ENCODE assay signal across 8 cellular contexts in the genomic region with DNA sequence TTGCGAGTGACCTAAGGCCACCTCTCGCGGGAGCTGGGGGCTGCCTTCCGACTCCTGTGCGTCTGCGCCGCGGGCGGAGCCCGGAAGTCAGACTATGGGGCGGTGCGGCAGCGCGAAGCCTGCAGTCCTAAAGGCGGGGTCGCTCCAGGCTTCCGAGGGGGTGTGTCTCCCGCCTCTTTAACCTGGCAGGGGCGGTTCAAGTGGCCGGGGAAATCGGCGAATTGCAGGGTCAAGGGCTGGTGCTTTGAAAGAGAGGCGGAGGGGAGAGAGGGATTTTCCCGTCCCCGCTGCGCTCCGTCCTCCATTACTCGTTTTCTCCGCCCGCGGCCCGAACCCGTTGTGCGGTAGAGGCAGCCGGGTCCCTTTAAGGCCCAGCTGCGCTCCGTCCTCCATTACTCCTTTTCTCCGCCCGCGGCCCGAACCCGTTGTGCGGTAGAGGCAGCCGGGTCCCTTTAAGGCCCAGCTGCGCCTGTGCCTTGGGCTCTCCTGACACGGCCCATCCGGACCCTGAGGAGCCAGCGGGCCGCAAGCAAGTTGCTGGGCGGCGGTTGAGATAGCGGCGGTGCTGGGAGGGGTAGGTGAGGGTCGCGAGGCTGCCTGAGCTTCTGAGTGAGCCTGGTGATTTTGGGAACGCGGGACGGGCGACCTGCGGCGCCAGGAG. TPM values are rescaled to one million over a fixed set of nuclear protein-coding genes. Genes with fewer than 3 reads are reported as not detected.
DNase-seq lines count a peak whose midpoint lies in the region; ATAC-seq, FAIRE-seq and TF ChIP-seq lines count a peak whose summit lies in the region.
"Not testable (repeated sequence)": the region's sequence is repeated elsewhere in the genome, so short reads cannot be mapped to it uniquely, and the experiment has no call there.

A gene with protein sequence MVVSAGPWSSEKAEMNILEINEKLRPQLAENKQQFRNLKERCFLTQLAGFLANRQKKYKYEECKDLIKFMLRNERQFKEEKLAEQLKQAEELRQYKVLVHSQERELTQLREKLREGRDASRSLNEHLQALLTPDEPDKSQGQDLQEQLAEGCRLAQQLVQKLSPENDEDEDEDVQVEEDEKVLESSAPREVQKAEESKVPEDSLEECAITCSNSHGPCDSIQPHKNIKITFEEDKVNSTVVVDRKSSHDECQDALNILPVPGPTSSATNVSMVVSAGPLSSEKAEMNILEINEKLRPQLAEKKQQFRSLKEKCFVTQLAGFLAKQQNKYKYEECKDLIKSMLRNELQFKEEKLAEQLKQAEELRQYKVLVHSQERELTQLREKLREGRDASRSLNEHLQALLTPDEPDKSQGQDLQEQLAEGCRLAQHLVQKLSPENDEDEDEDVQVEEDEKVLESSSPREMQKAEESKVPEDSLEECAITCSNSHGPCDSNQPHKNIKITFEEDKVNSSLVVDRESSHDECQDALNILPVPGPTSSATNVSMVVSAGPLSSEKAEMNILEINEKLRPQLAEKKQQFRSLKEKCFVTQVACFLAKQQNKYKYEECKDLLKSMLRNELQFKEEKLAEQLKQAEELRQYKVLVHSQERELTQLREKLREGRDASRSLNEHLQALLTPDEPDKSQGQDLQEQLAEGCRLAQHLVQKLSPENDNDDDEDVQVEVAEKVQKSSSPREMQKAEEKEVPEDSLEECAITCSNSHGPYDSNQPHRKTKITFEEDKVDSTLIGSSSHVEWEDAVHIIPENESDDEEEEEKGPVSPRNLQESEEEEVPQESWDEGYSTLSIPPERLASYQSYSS (N-terminal part only) (plus strand): TSS at position 83 of the 661 bp plus-strand sequence. CDS start 21,820 bp downstream, outside the sequence.

- H3K4me1 Mint-ChIP-seq in stimulated activated naive CD8-positive, alpha-beta T cell treated with anti-CD3 and anti-CD28 coated beads, Interleukin-15, amount 100 ng/mL, for 72 hours, result not testable (repeated sequence)

- H3K4me3 Mint-ChIP-seq in stimulated activated naive CD8-positive, alpha-beta T cell treated with anti-CD3 and anti-CD28 coated beads, Interleukin-15, amount 100 ng/mL, for 72 hours, result peak within 1 kb of the TSS; percentile 89 to 94

- peak; percentile 83 for FAIRE-seq in G401.6 (lab: Jason Lieb, UNC)

- H3K4me3 ChIP-seq in HFF-Myc (replicated peaks; ENCODE audit: low read depth, low read length) (peak within 1 kb of the TSS; percentile 56), NB4 (ENCODE audit: low read depth, low read length) (peak within 1 kb of the TSS; percentile 63), neuron (ENCODE audit: low read length) (peak within 1 kb of the TSS; percentile 74)

- not testable (repeated sequence) for H3K36me3 ChIP-seq in neuron (ENCODE audit: insufficient read depth, low read length)

- not testable (repeated sequence) for H3K27me3 ChIP-seq in foreskin keratinocyte; neuron (ENCODE audit: insufficient read depth, low read length)

- H3K4me1 ChIP-seq in foreskin keratinocyte; neuron (ENCODE audit: insufficient read depth, low read length): not testable (repeated sequence)

- not testable (repeated sequence) for TF ChIP-seq CTCF in HFF-Myc (IDR thresholded peaks at IDR 0.05; ENCODE audit: low read depth, low read length, missing control alignments); NB4 (IDR thresholded peaks at IDR 0.05; ENCODE audit: low read depth, low read length); foreskin keratinocyte (conservative IDR thresholded peaks at IDR 0.05)

- H3K27me3 Mint-ChIP-seq in stimulated activated naive CD8-positive, alpha-beta T cell treated with anti-CD3 and anti-CD28 coated beads, Interleukin-15, amount 100 ng/mL, for 72 hours, result not testable (repeated sequence)

- H2AFZ ChIP-seq in neuron (ENCODE audit: low read depth, low read length), result peak within 1 kb of the TSS; percentile 44

- peak within 1 kb of the TSS; percentile 62 for H3K27ac ChIP-seq in foreskin keratinocyte

- not testable (repeated sequence) for H3K9me3 ChIP-seq in neuron (ENCODE audit: low read length)

- peak within 1 kb of the TSS; percentile 89 to 97 for H3K27ac Mint-ChIP-seq in stimulated activated naive CD8-positive, alpha-beta T cell treated with anti-CD3 and anti-CD28 coated beads, Interleukin-15, amount 100 ng/mL, for 72 hours

- not testable (repeated sequence) for H3K9me3 Mint-ChIP-seq in stimulated activated naive CD8-positive, alpha-beta T cell treated with anti-CD3 and anti-CD28 coated beads, Interleukin-15, amount 100 ng/mL, for 72 hours

- not testable (repeated sequence) for TF ChIP-seq POLR2A in NB4 (IDR thresholded peaks at IDR 0.05; ENCODE audit: extremely low read depth, insufficient read length)

- peak; percentile 89 for ATAC-seq in foreskin keratinocyte
- ATAC-seq in stimulated activated naive CD8-positive, alpha-beta T cell treated with anti-CD3 and anti-CD28 coated beads, Interleukin-15, amount 100 ng/mL, for 72 hours, result peak; percentile 97

- DNase-seq in HFF-Myc (ENCODE audit: extremely low read depth, low read depth), result peak; percentile 6
- peak; percentile 85 for DNase-seq in NB4 (ENCODE audit: low read depth)
- DNase-seq in SK-N-DZ (ENCODE audit: low spot score), result peak; percentile 86
- peak; percentile 68 for DNase-seq in activated gamma-delta T cell treated with Interleukin-2 at 50 U/mL for 16 hours
- DNase-seq in foreskin keratinocyte, result peak; percentile 50 to 68
- DNase-seq in stimulated activated naive CD8-positive, alpha-beta T cell treated with anti-CD3 and anti-CD28 coated beads, Interleukin-15, amount 100 ng/mL, for 72 hours, result peak; percentile 82 to 92

RNA-seq across cellular contexts. Expression of the gene that starts here (rescaled TPM):
- 6.6 and 9.5 TPM in 2 replicates for polyA plus RNA-seq in SK-N-DZ (2014; cell fraction: cytosol; rRNA removed)
- polyA plus RNA-seq in SK-N-DZ (2014; cell fraction: nucleus; rRNA removed), result 28.9 and 39.7 TPM in 2 replicates
- total RNA-seq in foreskin keratinocyte, result 4.9 and 5.1 TPM in 2 replicates
- 1.5 and 1.6 TPM in 2 replicates for polyA plus RNA-seq in foreskin keratinocyte

Comparison
In these comparisons a context has a peak if more than half of its experiments do, and no peak if none do; other contexts are left out.
1. Peak in every context shown above with its lines: DNase-seq, ATAC-seq, H3K4me3 ChIP-seq and H3K27ac ChIP-seq.
2. DNase-seq: peak in every context shown above with its lines; median percentile 87 in stimulated activated naive CD8-positive, alpha-beta T cell treated with anti-CD3 and anti-CD28 coated beads, Interleukin-15, amount 100 ng/mL, for 72 hours; 86 in SK-N-DZ; 85 in NB4; 68 in activated gamma-delta T cell treated with Interleukin-2 at 50 U/mL for 16 hours; 59 in foreskin keratinocyte; 6 in HFF-Myc.